ENCODE assay signal across 12 cellular contexts in genomic region chr21:44913425-44914175, GRCh38. TPM values are rescaled to one million over a fixed set of nuclear protein-coding genes. Genes with fewer than 3 reads are reported as not detected.
A peak's percentile ranks its signal among the peaks of the same experiment; 100 is the strongest.
DNase-seq lines count a peak whose midpoint lies in the region; ATAC-seq, FAIRE-seq and TF ChIP-seq lines count a peak whose summit lies in the region.
"Had no signal": no experiment of that assay in that cellular context is flagged by ENCODE, and none has a peak within 500 bp of the region (broad histone marks: within the 10 kb centered on the region; RNA-seq: fewer than 3 reads in every experiment).

No MANE protein-coding gene starts in this region.

- H3K9ac ChIP-seq in DND-41 (ENCODE audit: low read depth, low read length), result peak overlapping the region; percentile 40
- H3K9ac ChIP-seq in Karpas-422 (ENCODE audit: low read length), result peak overlapping the region; percentile 70
- H3K9ac ChIP-seq in GM12878 (ENCODE audit: control insufficient read depth, insufficient read depth, low read length), result peak overlapping the region; percentile 41; the same call in 1 of the 2 replicates

- H3K4me2 ChIP-seq in DND-41 (ENCODE audit: insufficient read depth, low read length) (peak overlapping the region; percentile 21; the same call in 1 of the 2 replicates), Karpas-422 (ENCODE audit: low read depth, low read length, poor library complexity, severe bottlenecking) (peak overlapping the region; percentile 69), GM12878 (ENCODE audit: control insufficient read depth, insufficient read depth) (peak overlapping the region; percentile 76)

- TF ChIP-seq CTCF in DND-41 (IDR thresholded peaks at IDR 0.05; ENCODE audit: borderline replicate concordance, extremely low read depth, low read length, poor library complexity, severe bottlenecking) (no peak), GM12878 (IDR thresholded peaks at IDR 0.05 in 2 of 3, conservative IDR thresholded peaks at IDR 0.05 in 1 of 3; ENCODE audit: control insufficient read depth in 2 of 3, extremely low read depth in 1 of 3, insufficient read depth in 1 of 3, low read depth in 3 of 3, low read length in 3 of 3) (no peak), neutrophil (IDR thresholded peaks at IDR 0.05) (no peak), lower leg skin (IDR thresholded peaks at IDR 0.05) (no peak), thyroid gland (IDR thresholded peaks at IDR 0.05) (no peak)

- H3K27ac ChIP-seq in DND-41 (ENCODE audit: low read length) (peak overlapping the region; percentile 77), Karpas-422 (ENCODE audit: low read length) (peak overlapping the region; percentile 83), GM12878 (ENCODE audit: control insufficient read depth, insufficient read depth) (peak overlapping the region; percentile 45), neutrophil (peak overlapping the region; percentile 99), thyroid gland (no peak overlapping the region)
- H3K27ac ChIP-seq: gastrocnemius medialis had no signal

- RAD21 ChIA-PET in GM12878 (lab: Charles Lee; ENCODE audit: unreplicated experiment), result interaction anchor here (1.7 to 1.9 kb wide), 2 partner anchors 14 to 18 kb away, joined by 9 to 12 read pairs; no protein-coding TSS in a partner anchor

- H3K27me3 ChIP-seq in DND-41 (ENCODE audit: insufficient read depth, low read length, poor library complexity), result no peaks in the 10 kb centered on the region
- no peaks in the 10 kb centered on the region for H3K27me3 ChIP-seq in Karpas-422 (ENCODE audit: low read length)
- no peaks in the 10 kb centered on the region for H3K27me3 ChIP-seq in GM12878 (replicated peaks in 1 of 2; ENCODE audit: control insufficient read depth in 2 of 2, insufficient read depth in 2 of 2, low read length in 1 of 2)
- H3K27me3 ChIP-seq in neutrophil, result no peaks in the 10 kb centered on the region
- H3K27me3 ChIP-seq in thyroid gland, result no peaks in the 10 kb centered on the region

- DNase-seq in DND-41 (no peak), Karpas-422 (no peak), GM12878 (ENCODE audit: low read depth, low spot score) (no peak), lower leg skin (ENCODE audit: low spot score in 2 of 2) (no peak), thyroid gland (no peak), DMS53 (lab: John Stamatoyannopoulos, UW) (no peak)
- DNase-seq: gastrocnemius medialis, kidney glomerular epithelial cell, MM.1S, NCI-H226, SIG-M5 had no signal

- no peaks in the 10 kb centered on the region for H3K9me3 ChIP-seq in DND-41 (ENCODE audit: insufficient read depth, low read length, severe bottlenecking)
- no peaks in the 10 kb centered on the region for H3K9me3 ChIP-seq in Karpas-422 (ENCODE audit: low read length)
- H3K9me3 ChIP-seq in GM12878 (replicated peaks; ENCODE audit: control insufficient read depth, insufficient read depth, low read length), result no peaks in the 10 kb centered on the region
- no peaks in the 10 kb centered on the region for H3K9me3 ChIP-seq in neutrophil
- H3K9me3 ChIP-seq in thyroid gland, result no peaks in the 10 kb centered on the region
- H3K9me3 ChIP-seq: gastrocnemius medialis had no signal

- CTCF ChIA-PET in GM12878 (lab: Yijun Ruan, JAX), result interaction anchor here (1.2 to 1.7 kb wide), 3 partner anchors 14 to 20 kb away, joined by 3 to 7 read pairs (median 5); no protein-coding TSS in a partner anchor

- SMC1A ChIA-PET in GM12878 (lab: Charles Lee; ENCODE audit: uncharacterized antibody, unreplicated experiment), result interaction anchor here (0.5 to 1.3 kb wide), 4 partner anchors 13 to 896 kb away, joined by 3 to 5 read pairs (median 4); no protein-coding TSS in a partner anchor

- WGBS in GM12878 (ENCODE audit: insufficient coverage, insufficient replicate concordance, low lambda C conversion rate, missing lambda C conversion rate), result 47% methylated on average over 7 of the region's 7 CpGs
- 85 to 89% methylated on average over 4 to 6 of the region's 7 CpGs for WGBS in lower leg skin, 2 donors
- 90% methylated on average over 2 to 5 of the region's 7 CpGs for WGBS in thyroid gland, 2 donors

- intact Hi-C loops in GM12878 (cut with micrococcal nuclease; ENCODE audit: unreplicated experiment), result no loop called here
- intact Hi-C loops in lower leg skin (cut with DNase I; ENCODE audit: low total_unique reads), result no loop called here
- intact Hi-C loops in thyroid gland (cut with DNase I), result no loop called here

- no peak overlapping the region for H2AFZ ChIP-seq in DND-41 (ENCODE audit: low read depth, low read length)
- H2AFZ ChIP-seq in Karpas-422 (ENCODE audit: low read length), result no peak overlapping the region
- no peak overlapping the region; the same call in 1 of the 2 replicates for H2AFZ ChIP-seq in GM12878 (ENCODE audit: control insufficient read depth, low read depth, low read length)

- BruUV-seq in GM12878 (replicated peaks; lab: Mats Ljungman, UMichigan), result no TSS peak

- in situ Hi-C loops in GM12878 (cut with MboI), result no loop called here

- ATAC-seq in DND-41 (ENCODE audit: insufficient read depth, low read depth) (no peak), GM12878 (no peak)
- ATAC-seq: gastrocnemius medialis had no signal

- POLR2A ChIA-PET in GM12878 (lab: Charles Lee), result interaction anchor here (0.5 to 2.1 kb wide), 3 partner anchors 15 to 40 kb away, joined by 4 to 7 read pairs (median 4); partner anchors contain the start of gene PTTG1IP

- peaks cover 68% of the 10 kb centered on the region for H3K4me1 ChIP-seq in DND-41 (ENCODE audit: insufficient read depth, low read length)
- H3K4me1 ChIP-seq in Karpas-422 (ENCODE audit: low read length), result peaks cover 94% of the 10 kb centered on the region
- peaks cover 38% of the 10 kb centered on the region for H3K4me1 ChIP-seq in GM12878 (ENCODE audit: control insufficient read depth, insufficient read depth, low read length)
- H3K4me1 ChIP-seq in neutrophil (ENCODE audit: control insufficient read depth in 1 of 2, insufficient read depth in 1 of 2, low read depth in 1 of 2, low read length in 1 of 2), result peaks cover 97 to 99% of the 10 kb centered on the region in 2 experiments
- peaks cover 8 to 25% of the 10 kb centered on the region in 2 donors for H3K4me1 ChIP-seq in thyroid gland

- TF ChIP-seq POLR2A in GM12878 (IDR thresholded peaks at IDR 0.05; ENCODE audit: low read depth, low read length), result no peak
- TF ChIP-seq POLR2A in lower leg skin (IDR thresholded peaks at IDR 0.05), result no peak
- TF ChIP-seq POLR2A in thyroid gland (IDR thresholded peaks at IDR 0.05), result no peak

- TF ChIP-seq RAD21 in GM12878 (IDR thresholded peaks at IDR 0.05; ENCODE audit: insufficient read depth, low read depth, low read length), result no peak

- H3K4me3 ChIP-seq in DND-41 (ENCODE audit: low read depth in 1 of 2, low read length in 2 of 2), result peak overlapping the region in 1 of 2 experiments; percentile 8; a peak in 1 of 4 replicates
- H3K4me3 ChIP-seq in Karpas-422 (ENCODE audit: low read length), result peak overlapping the region; percentile 45; the same call in 1 of the 2 replicates
- H3K4me3 ChIP-seq in GM12878, result no peak overlapping the region
- H3K4me3 ChIP-seq in neutrophil (ENCODE audit: low read depth in 1 of 2, low read length in 1 of 2), result peak overlapping the region; percentile 74 to 97
- H3K4me3 ChIP-seq in lower leg skin (ENCODE audit: low read depth, poor library complexity, severe bottlenecking), result no peak overlapping the region
- H3K4me3 ChIP-seq in thyroid gland (replicated peaks in 1 of 3), result no peak overlapping the region
- H3K4me3 ChIP-seq: gastrocnemius medialis had no signal

- H3K36me3 ChIP-seq in DND-41 (ENCODE audit: insufficient read depth, low read length) (peaks cover 39% of the 10 kb centered on the region), Karpas-422 (ENCODE audit: insufficient read depth, low read length) (peaks cover 9% of the 10 kb centered on the region; the same call in 1 of the 2 replicates), GM12878 (ENCODE audit: control insufficient read depth in 2 of 2, insufficient read depth in 2 of 2, low read length in 1 of 2) (peaks cover 3 to 16% of the 10 kb centered on the region in 2 experiments; a peak in 3 of 4 replicates), neutrophil (peaks cover 57% of the 10 kb centered on the region), thyroid gland (no peaks in the 10 kb centered on the region)
- H3K36me3 ChIP-seq: gastrocnemius medialis had no signal

- peaks cover 31% of the 10 kb centered on the region for H4K20me1 ChIP-seq in DND-41 (ENCODE audit: insufficient read depth, low read length)
- H4K20me1 ChIP-seq in Karpas-422 (ENCODE audit: insufficient read depth, low read depth, low read length), result peaks cover 6% of the 10 kb centered on the region; the same call in 1 of the 2 replicates
- H4K20me1 ChIP-seq in GM12878 (ENCODE audit: control insufficient read depth, insufficient read depth), result no peaks in the 10 kb centered on the region

- no peak for TF ChIP-seq EP300 in GM12878 (IDR thresholded peaks at IDR 0.05; ENCODE audit: borderline replicate concordance in 1 of 2, control insufficient read depth in 1 of 2, low read depth in 2 of 2, low read length in 2 of 2)

- H3K9me2 ChIP-seq in Karpas-422 (replicated peaks; ENCODE audit: insufficient read depth, low read length), result no peaks in the 10 kb centered on the region

- H3K79me2 ChIP-seq in DND-41 (ENCODE audit: insufficient read depth, low read length), result peaks cover 57% of the 10 kb centered on the region
- peaks cover 57% of the 10 kb centered on the region for H3K79me2 ChIP-seq in Karpas-422 (ENCODE audit: low read length)
- peaks cover 19% of the 10 kb centered on the region for H3K79me2 ChIP-seq in GM12878 (ENCODE audit: control insufficient read depth, insufficient read depth, low read length)

- no peak for FAIRE-seq in GM12878 (lab: Jason Lieb, UNC)

RNA-seq across cellular contexts. Expression of gene ITGB2, which starts 7.1 kb away (rescaled TPM):
- 252 and 484 TPM in 2 replicates for total RNA-seq in Karpas-422 (2014; rRNA removed; shearing (Covaris generic); ENCODE audit: low replicate concordance)
- 316 and 431 TPM in 2 replicates for total RNA-seq in GM12878 (2013; cell fraction: nucleolus; rRNA removed)
- 85.3 and 101 TPM in 2 replicates for total RNA-seq in GM12878 (2014; rRNA removed)
- 25.2 and 31.3 TPM in 2 replicates for total RNA-seq in GM12878 (2014; rRNA removed; fragmentation: Illumina TruSeq; extraction: Trizol)
- 162 and 172 TPM in 2 replicates for total RNA-seq in GM12878 (2021)
- 46.7 TPM for polyA plus RNA-seq in GM12878 (2011; ENCODE audit: low read depth)
- 31.3 and 57.2 TPM in 2 replicates for polyA plus RNA-seq in GM12878 (2011; rRNA removed)
- polyA plus RNA-seq in GM12878 (2011; cell fraction: cytosol; rRNA removed), result 131 and 135 TPM in 2 replicates
- polyA plus RNA-seq in GM12878 (2011; cell fraction: nucleus; rRNA removed), result 271 and 308 TPM in 2 replicates
- 78.4 and 88.1 TPM in 2 replicates for polyA plus RNA-seq in GM12878 (2012)
- polyA plus RNA-seq in GM12878 (2014; fragmentation: Illumina TruSeq; extraction: Trizol), result 17.2 and 38.7 TPM in 2 replicates
- polyA plus RNA-seq in GM12878 (2014; fragmentation: Nextera tagmentation; extraction: Ambion mirVana), result 10 to 100 TPM in 1 of 2 experiments, 1 to 10 TPM in 1; 8.0 to 19.8 TPM
- polyA plus RNA-seq in GM12878 (2014; rRNA removed), result 60.6 and 67.5 TPM in 2 replicates
- 100 to 1,000 TPM; 120 to 128 TPM for polyA plus RNA-seq in GM12878 (2016; fragmentation: Nextera tagmentation; extraction: Ambion mirVana)
- 34.5 and 84.6 TPM in 2 replicates for polyA minus RNA-seq in GM12878 (2011; rRNA and poly(A)+ RNA removed)
- 49.2 and 68.0 TPM in 2 replicates for polyA minus RNA-seq in GM12878 (2011; cell fraction: cytosol; rRNA and poly(A)+ RNA removed)
- polyA minus RNA-seq in GM12878 (2011; cell fraction: nucleus; rRNA and poly(A)+ RNA removed), result 58.9 and 82.0 TPM in 2 replicates
- total RNA-seq in lower leg skin, result 10 to 100 TPM; 18.4 to 40.7 (median 20.4) TPM
- 10 to 100 TPM; 18.4 to 79.4 (median 27.5) TPM for total RNA-seq in thyroid gland

RNA-seq across cellular contexts. Expression of gene SLX9, which starts 26.2 kb away (rescaled TPM):
- total RNA-seq in Karpas-422 (2014; rRNA removed; shearing (Covaris generic); ENCODE audit: low replicate concordance), result 12.2 and 48.7 TPM in 2 replicates
- 6.2 and 8.6 TPM in 2 replicates for total RNA-seq in GM12878 (2013; cell fraction: nucleolus; rRNA removed)
- total RNA-seq in GM12878 (2014; rRNA removed), result 39.4 and 40.2 TPM in 2 replicates
- 17.0 and 18.0 TPM in 2 replicates for total RNA-seq in GM12878 (2014; rRNA removed; fragmentation: Illumina TruSeq; extraction: Trizol)
- total RNA-seq in GM12878 (2021), result 81.3 and 83.2 TPM in 2 replicates
- polyA plus RNA-seq in GM12878 (2011; ENCODE audit: low read depth), result 6.3 TPM
- 14.8 and 27.7 TPM in 2 replicates for polyA plus RNA-seq in GM12878 (2011; rRNA removed)
- polyA plus RNA-seq in GM12878 (2011; cell fraction: cytosol; rRNA removed), result 32.2 and 59.0 TPM in 2 replicates
- polyA plus RNA-seq in GM12878 (2011; cell fraction: nucleus; rRNA removed), result 33.4 and 49.2 TPM in 2 replicates
- 22.6 and 22.7 TPM in 2 replicates for polyA plus RNA-seq in GM12878 (2012)
- 1.7 and 5.9 TPM in 2 replicates for polyA plus RNA-seq in GM12878 (2014; fragmentation: Illumina TruSeq; extraction: Trizol)
- polyA plus RNA-seq in GM12878 (2014; fragmentation: Nextera tagmentation; extraction: Ambion mirVana), result 1 to 10 TPM in 1 of 2 experiments, under 1 TPM in 1; 0.69 to 5.5 TPM
- 53.6 and 62.2 TPM in 2 replicates for polyA plus RNA-seq in GM12878 (2014; rRNA removed)
- polyA plus RNA-seq in GM12878 (2016; fragmentation: Nextera tagmentation; extraction: Ambion mirVana), result 10 to 100 TPM; 69.2 to 75.5 TPM
- 10.2 and 16.9 TPM in 2 replicates for polyA minus RNA-seq in GM12878 (2011; rRNA and poly(A)+ RNA removed)
- 12.4 and 18.7 TPM in 2 replicates for polyA minus RNA-seq in GM12878 (2011; cell fraction: cytosol; rRNA and poly(A)+ RNA removed)
- 2.8 and 6.0 TPM in 2 replicates for polyA minus RNA-seq in GM12878 (2011; cell fraction: nucleus; rRNA and poly(A)+ RNA removed)
- total RNA-seq in lower leg skin, result 10 to 100 TPM; 19.0 to 36.4 (median 31.6) TPM
- 10 to 100 TPM in 3 of 4 donors, 1 to 10 TPM in 1; 4.8 to 19.1 (median 11.2) TPM for total RNA-seq in thyroid gland

RNA-seq across cellular contexts. Expression of gene PTTG1IP, which starts 40.1 kb away (rescaled TPM):
- 37.8 and 44.7 TPM in 2 replicates for total RNA-seq in Karpas-422 (2014; rRNA removed; shearing (Covaris generic); ENCODE audit: low replicate concordance)
- total RNA-seq in GM12878 (2013; cell fraction: nucleolus; rRNA removed), result 40.3 and 40.4 TPM in 2 replicates
- total RNA-seq in GM12878 (2014; rRNA removed), result 46.9 and 48.0 TPM in 2 replicates
- 30.2 and 33.4 TPM in 2 replicates for total RNA-seq in GM12878 (2014; rRNA removed; fragmentation: Illumina TruSeq; extraction: Trizol)
- 45.5 and 46.7 TPM in 2 replicates for total RNA-seq in GM12878 (2021)
- 19.6 TPM for polyA plus RNA-seq in GM12878 (2011; ENCODE audit: low read depth)
- polyA plus RNA-seq in GM12878 (2011; rRNA removed), result 44.2 and 49.2 TPM in 2 replicates
- polyA plus RNA-seq in GM12878 (2011; cell fraction: cytosol; rRNA removed), result 39.6 and 41.6 TPM in 2 replicates
- polyA plus RNA-seq in GM12878 (2011; cell fraction: nucleus; rRNA removed), result 46.1 and 56.8 TPM in 2 replicates
- 28.3 and 33.6 TPM in 2 replicates for polyA plus RNA-seq in GM12878 (2012)
- 33.2 and 33.8 TPM in 2 replicates for polyA plus RNA-seq in GM12878 (2014; fragmentation: Illumina TruSeq; extraction: Trizol)
- 10 to 100 TPM in 1 of 2 experiments, 1 to 10 TPM in 1; 2.4 to 10.4 TPM for polyA plus RNA-seq in GM12878 (2014; fragmentation: Nextera tagmentation; extraction: Ambion mirVana)
- polyA plus RNA-seq in GM12878 (2014; rRNA removed), result 39.3 and 43.4 TPM in 2 replicates
- polyA plus RNA-seq in GM12878 (2016; fragmentation: Nextera tagmentation; extraction: Ambion mirVana), result 10 to 100 TPM; 49.5 to 56.4 TPM
- polyA minus RNA-seq in GM12878 (2011; rRNA and poly(A)+ RNA removed), result 19.2 and 29.2 TPM in 2 replicates
- polyA minus RNA-seq in GM12878 (2011; cell fraction: cytosol; rRNA and poly(A)+ RNA removed), result 16.7 and 22.1 TPM in 2 replicates
- polyA minus RNA-seq in GM12878 (2011; cell fraction: nucleus; rRNA and poly(A)+ RNA removed), result 11.8 and 15.6 TPM in 2 replicates
- total RNA-seq in lower leg skin, result 100 to 1,000 TPM; 110 to 193 (median 133) TPM
- total RNA-seq in thyroid gland, result 100 to 1,000 TPM; 256 to 374 (median 309) TPM

Comparison
In these comparisons a context has a peak if more than half of its experiments do, and no peak if none do; other contexts are left out.
1. H3K27ac ChIP-seq: peak in DND-41 (single experiment), Karpas-422 (single experiment), GM12878 (single experiment) and neutrophil (single experiment); none in thyroid gland (0 of 3).
2. H3K4me2 ChIP-seq: peak in every context shown above with its lines; median percentile 76 in GM12878; 69 in Karpas-422; 21 in DND-41.
3. H3K4me3 ChIP-seq: peak in Karpas-422 (single experiment) and neutrophil (2 of 2); none in GM12878 (single experiment), lower leg skin (single experiment) and thyroid gland (0 of 3).
4. Peak in every context shown above with its lines, with median percentiles within 50 percentile points of each other: H3K9ac ChIP-seq.